8 cellular contexts compared by ENCODE assay signal in genomic region chr9:98034593-98035546, GRCh38. TPM values are rescaled to one million over a fixed set of nuclear protein-coding genes. Genes with fewer than 3 reads are reported as not detected.
DNase-seq lines count a peak whose midpoint lies in the region; ATAC-seq and TF ChIP-seq lines count a peak whose summit lies in the region.

No MANE protein-coding gene starts in this region.

- no peaks in the 10 kb centered on the region for H3K79me2 ChIP-seq in osteoblast (ENCODE audit: insufficient read depth, low read length)

- peak overlapping the region; percentile 45 for H2AFZ ChIP-seq in osteoblast (ENCODE audit: low read length)

- H3K27ac ChIP-seq in osteoblast (ENCODE audit: low read depth, low read length) (peak overlapping the region; percentile 79), thoracic aorta (peak overlapping the region; percentile 81 to 88)

- no peaks in the 10 kb centered on the region for H3K27me3 ChIP-seq in osteoblast (ENCODE audit: insufficient read depth, low read length)
- no peaks in the 10 kb centered on the region for H3K27me3 ChIP-seq in thoracic aorta (replicated peaks; ENCODE audit: insufficient read depth)

- H3K9me3 ChIP-seq in osteoblast (ENCODE audit: low read depth, low read length) (no peaks in the 10 kb centered on the region), thoracic aorta (no peaks in the 10 kb centered on the region)

- H3K36me3 ChIP-seq in osteoblast (ENCODE audit: insufficient read depth, low read length) (no peaks in the 10 kb centered on the region), thoracic aorta (no peaks in the 10 kb centered on the region)

- peak overlapping the region; percentile 12 for H3K4me3 ChIP-seq in fibroblast of villous mesenchyme (ENCODE audit: low read depth, low read length)
- no peak overlapping the region for H3K4me3 ChIP-seq in osteoblast (ENCODE audit: insufficient read depth, low read length)
- peak overlapping the region; percentile 34 for H3K4me3 ChIP-seq in thoracic aorta

- H3K4me1 ChIP-seq in osteoblast (ENCODE audit: insufficient read depth, low read length) (peaks cover 37% of the 10 kb centered on the region), thoracic aorta (ENCODE audit: control insufficient read depth in 1 of 2, low read depth in 2 of 2) (peaks cover 15 to 30% of the 10 kb centered on the region in 2 donors)

- peak; percentile 60 for DNase-seq in AG08396 (ENCODE audit: low spot score)
- DNase-seq in HK-2 (ENCODE audit: unreplicated experiment): peak; percentile 42
- peak; percentile 66 for DNase-seq in RKO (ENCODE audit: low spot score)
- DNase-seq in activated T-helper 1 cell treated with anti-CD3 and anti-CD28 coated beads, Interleukin-2, amount 50 U/mL, for 16 hours (ENCODE audit: low read depth in 1 of 2, low spot score in 1 of 2): peak; percentile 78 to 90
- peak; percentile 81 for DNase-seq in fibroblast of villous mesenchyme (ENCODE audit: low read depth)
- DNase-seq in osteoblast (ENCODE audit: insufficient read length, low spot score, missing footprints): peak; percentile 45
- peak; percentile 59 for DNase-seq in thoracic aorta (ENCODE audit: low spot score)

- peak; percentile 60 for ATAC-seq in GM18517 (IDR thresholded peaks at IDR 0.05; ENCODE audit: unreplicated experiment)
- ATAC-seq in thoracic aorta (ENCODE audit: insufficient number of reproducible peaks, low FRiP score, low read depth): peak; percentile 56

- TF ChIP-seq CTCF in fibroblast of villous mesenchyme (IDR thresholded peaks at IDR 0.05; ENCODE audit: insufficient read depth, low read depth, low read length) (peak; percentile 84), osteoblast (IDR thresholded peaks at IDR 0.05; ENCODE audit: extremely low read depth, low read depth, low read length) (peak; percentile 90), thoracic aorta (IDR thresholded peaks at IDR 0.05) (peak; percentile 82)

- H3K4me2 ChIP-seq in osteoblast (ENCODE audit: insufficient read depth, low read length): peak overlapping the region; percentile 50

- H4K20me1 ChIP-seq in osteoblast (ENCODE audit: insufficient read depth, low read length): no peaks in the 10 kb centered on the region

RNA-seq across cellular contexts. Expression of gene NANS, which starts 21.7 kb away (rescaled TPM):
- 89.9 and 94.1 TPM in 2 replicates for total RNA-seq in fibroblast of villous mesenchyme
- total RNA-seq in osteoblast: 56.1 and 56.6 TPM in 2 replicates
- 10 to 100 TPM; 60.9 to 73.1 TPM for total RNA-seq in thoracic aorta

RNA-seq across cellular contexts. Expression of gene ANP32B, which starts 51.7 kb away (rescaled TPM):
- 9.9 and 10.3 TPM in 2 replicates for total RNA-seq in fibroblast of villous mesenchyme
- 12.7 and 13.8 TPM in 2 replicates for total RNA-seq in osteoblast
- 10 to 100 TPM; 23.3 to 65.7 TPM for total RNA-seq in thoracic aorta
